In the genomic region with DNA sequence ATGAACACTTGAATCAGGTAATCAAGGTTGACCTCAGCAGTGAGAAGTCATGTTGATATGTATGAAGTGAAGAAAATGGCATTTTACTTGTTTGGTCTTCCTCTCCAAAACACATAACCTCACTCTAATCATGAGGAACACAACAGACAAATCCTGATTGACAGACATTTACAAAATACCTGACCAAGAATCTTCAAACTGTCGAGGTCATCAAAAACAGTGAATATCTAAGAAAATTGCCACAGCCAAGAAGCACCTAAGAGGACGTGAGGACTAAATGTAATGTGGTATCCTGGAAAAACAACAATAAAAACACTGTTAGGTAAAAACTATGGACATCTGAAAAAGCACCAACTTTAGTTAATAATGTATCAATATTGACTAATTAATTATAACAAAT, we compare ENCODE assay signal across 8 cellular contexts.
"Had no signal": no experiment of that assay in that cellular context is flagged by ENCODE, and none has a peak within 500 bp of the region (broad histone marks: within the 10 kb centered on the region; RNA-seq: fewer than 3 reads in every experiment).

No MANE protein-coding gene starts in this region.

- DNase-seq: H9, HCEC 1CT, KG1 had no signal

- FAIRE-seq: H1, H54, HTR-8/SVneo, K562 had no signal

- ATAC-seq: GM23338, K562 had no signal

- H3K27ac Mint-ChIP-seq: GM23338, H9 had no signal

- H2AFZ ChIP-seq: GM23338 had no signal

- H3K4me2 ChIP-seq: GM23338 had no signal

- H3K4me1 Mint-ChIP-seq: GM23338, H9 had no signal

- H3K9me3 Mint-ChIP-seq: GM23338 had no signal

- H3K4me3 ChIP-seq: GM23338, K562 had no signal

- H3K4me3 Mint-ChIP-seq: GM23338, H9 had no signal
